Comparison of ENCODE assay signal across 8 cellular contexts in the genomic region with DNA sequence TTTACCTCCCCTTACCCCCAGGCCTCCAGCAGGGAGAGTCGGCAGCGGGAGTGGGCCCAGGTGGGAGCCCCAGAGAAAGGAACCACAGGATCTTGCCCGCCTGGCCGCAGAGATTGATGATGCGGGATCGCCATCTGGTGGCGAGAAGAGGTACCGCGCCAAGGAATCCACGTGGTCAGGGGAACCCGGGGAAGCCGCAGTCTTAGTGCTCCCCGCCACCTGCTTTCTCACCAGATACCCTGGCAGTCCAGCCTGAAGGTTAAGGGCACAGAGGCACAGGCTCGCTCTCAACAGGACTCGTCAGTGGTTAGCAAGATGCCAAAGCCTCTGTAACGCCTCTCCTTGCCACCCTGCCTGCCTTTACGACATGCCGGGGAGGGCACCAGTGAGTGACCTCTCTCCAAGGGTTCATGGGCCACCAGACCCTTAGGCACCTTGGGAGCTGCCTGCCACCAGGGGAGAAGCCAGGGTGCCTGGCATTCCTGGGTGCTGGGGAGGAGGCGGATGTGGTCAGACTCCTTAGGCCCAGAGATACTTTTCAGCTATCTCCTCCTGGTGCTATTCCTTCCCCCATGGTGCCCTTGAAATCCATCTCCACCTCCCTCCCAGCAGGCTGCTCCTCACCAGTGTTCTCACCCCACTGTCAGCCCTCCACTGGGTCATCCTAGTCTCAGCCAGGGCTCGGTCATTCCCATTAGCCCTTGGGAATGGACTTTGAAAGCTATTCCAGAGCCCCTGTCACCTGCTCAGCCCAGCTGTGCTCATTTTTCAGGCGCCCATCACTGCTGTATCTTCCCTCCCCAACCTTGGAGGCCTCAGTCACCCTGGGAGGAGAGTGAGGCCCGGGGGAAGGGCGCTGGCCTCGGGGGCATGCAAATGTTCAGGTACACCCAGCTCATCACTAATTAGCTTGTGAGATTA. TPM values are rescaled to one million over a fixed set of nuclear protein-coding genes. Genes with fewer than 3 reads are reported as not detected.
DNase-seq lines count a peak whose midpoint lies in the region; ATAC-seq and TF ChIP-seq lines count a peak whose summit lies in the region.

No MANE protein-coding gene starts in this region.

- H3K36me3 Mint-ChIP-seq in activated CD4-positive, alpha-beta T cell treated with anti-CD3 and anti-CD28 coated beads, Interleukin-2, amount 10 ng/mL, durations not matched to agents 24 days and 14 days (ENCODE audit: low read depth) = no peaks in the 10 kb centered on the region
- no peaks in the 10 kb centered on the region for H3K36me3 Mint-ChIP-seq in chondrocyte (ENCODE audit: low read depth)

- WGBS in liver = 26% methylated on average over 24 of the region's 24 CpGs

- intact Hi-C loops in activated CD4-positive, alpha-beta T cell treated with anti-CD3 and anti-CD28 coated beads, Interleukin-2, amount 10 ng/mL, durations not matched to agents 24 days and 14 days (cut with micrococcal nuclease) = loop anchor here (1.0 to 5.0 kb wide), 4 partner anchors 9 to 204 kb away; no protein-coding TSS in a partner anchor

- peaks cover 35% of the 10 kb centered on the region for H3K4me1 Mint-ChIP-seq in activated CD4-positive, alpha-beta T cell treated with anti-CD3 and anti-CD28 coated beads, Interleukin-2, amount 10 ng/mL, durations not matched to agents 24 days and 14 days
- H3K4me1 Mint-ChIP-seq in chondrocyte (ENCODE audit: low read depth) = peaks cover 7% of the 10 kb centered on the region

- H3K4me1 ChIP-seq in liver (ENCODE audit: control insufficient read depth in 4 of 4, insufficient read depth in 4 of 4, low read length in 3 of 4) = peaks cover 0 to 4% (median under 1%) of the 10 kb centered on the region in 4 donors

- no peaks in the 10 kb centered on the region for H3K9me3 Mint-ChIP-seq in activated CD4-positive, alpha-beta T cell treated with anti-CD3 and anti-CD28 coated beads, Interleukin-2, amount 10 ng/mL, durations not matched to agents 24 days and 14 days
- no peaks in the 10 kb centered on the region for H3K9me3 Mint-ChIP-seq in chondrocyte (ENCODE audit: low read depth)

- TF ChIP-seq RAD21 in liver (IDR thresholded peaks at IDR 0.05) = peak; percentile 98

- H3K9me3 ChIP-seq in liver (ENCODE audit: control insufficient read depth in 4 of 4, low read length in 3 of 4) = no peaks in the 10 kb centered on the region

- no peak overlapping the region for H3K4me3 Mint-ChIP-seq in activated CD4-positive, alpha-beta T cell treated with anti-CD3 and anti-CD28 coated beads, Interleukin-2, amount 10 ng/mL, durations not matched to agents 24 days and 14 days
- H3K4me3 Mint-ChIP-seq in chondrocyte (ENCODE audit: unreplicated experiment) = no peak overlapping the region

- H3K27ac ChIP-seq in liver (ENCODE audit: low read depth in 1 of 2, low read length in 2 of 2) = no peak overlapping the region

- H3K4me3 ChIP-seq in liver (ENCODE audit: low read depth in 1 of 3, low read length in 3 of 3) = no peak overlapping the region

- DNase-seq in DMS114 treated with DMSO at 0.1 percent for 48 hours (lab: John Stamatoyannopoulos, UW; ENCODE audit: unreplicated experiment) (peak; percentile 33), NCI-H526 (lab: John Stamatoyannopoulos, UW) (peak; percentile 44 to 86), chondrocyte (ENCODE audit: low spot score) (no peak)
- DNase-seq in activated CD4-positive, alpha-beta T cell treated with anti-CD3 and anti-CD28 coated beads, Interleukin-2, amount 10 ng/mL, durations not matched to agents 24 days and 14 days = peak; percentile 97
- DNase-seq in stimulated activated CD4-positive, alpha-beta T cell treated with anti-CD3 and anti-CD28 coated beads, TNF-alpha, amount 100 ng/mL, for 4 hours (ENCODE audit: low read depth in 3 of 3) = peak; percentile 82 to 83 (median 82)

- TF ChIP-seq CTCF in chondrocyte (IDR thresholded peaks at IDR 0.05) (peak; percentile 92), liver (IDR thresholded peaks at IDR 0.05; ENCODE audit: low read depth, low read length, missing input control) (peak; percentile 97)

- ATAC-seq in HG02642 (IDR thresholded peaks at IDR 0.05; ENCODE audit: poor library complexity, unreplicated experiment) = peak; percentile 55
- ATAC-seq in HG03196 (IDR thresholded peaks at IDR 0.05; ENCODE audit: unreplicated experiment) = no peak

- H3K27me3 ChIP-seq in liver (ENCODE audit: control insufficient read depth in 4 of 4, insufficient read depth in 4 of 4, low read length in 3 of 4) = no peaks in the 10 kb centered on the region

- peak overlapping the region; percentile 70 for H3K27ac Mint-ChIP-seq in activated CD4-positive, alpha-beta T cell treated with anti-CD3 and anti-CD28 coated beads, Interleukin-2, amount 10 ng/mL, durations not matched to agents 24 days and 14 days
- no peak overlapping the region for H3K27ac Mint-ChIP-seq in chondrocyte (ENCODE audit: unreplicated experiment)

- H3K36me3 ChIP-seq in liver (ENCODE audit: control insufficient read depth in 4 of 4, insufficient read depth in 3 of 4, low read depth in 1 of 4, low read length in 3 of 4) = no peaks in the 10 kb centered on the region

- H3K9ac ChIP-seq in liver (ENCODE audit: low read depth in 1 of 2, low read length in 2 of 2) = no peak overlapping the region

- peaks cover 2% of the 10 kb centered on the region for H3K27me3 Mint-ChIP-seq in activated CD4-positive, alpha-beta T cell treated with anti-CD3 and anti-CD28 coated beads, Interleukin-2, amount 10 ng/mL, durations not matched to agents 24 days and 14 days
- H3K27me3 Mint-ChIP-seq in chondrocyte (ENCODE audit: low read depth) = peaks cover 15% of the 10 kb centered on the region

TF ChIP-seq in liver, 16 proteins besides CTCF, POLR2A, EP300 and RAD21 (continues in another document):
- no peak for TF ChIP-seq RXRA (IDR thresholded peaks at IDR 0.05)
- no peak for TF ChIP-seq ZBTB33 (IDR thresholded peaks at IDR 0.05)
- TF ChIP-seq JUND (IDR thresholded peaks at IDR 0.05) = no peak
- TF ChIP-seq FOXA1 (IDR thresholded peaks at IDR 0.05) = no peak
- TF ChIP-seq EGR1 (IDR thresholded peaks at IDR 0.05; ENCODE audit: low read depth in 2 of 2) = no peak
- TF ChIP-seq NR2F2 (IDR thresholded peaks at IDR 0.05) = no peak

RNA-seq across cellular contexts. Expression of gene RHBDF2, which starts 5.4 kb away (rescaled TPM):
- total RNA-seq in activated CD4-positive, alpha-beta T cell treated with anti-CD3 and anti-CD28 coated beads, Interleukin-2, amount 10 ng/mL, durations not matched to agents 24 days and 14 days = 45.4 and 54.5 TPM in 2 replicates
- total RNA-seq in chondrocyte (4.7 to 5.4 TPM (median 4.9 TPM) in 3 replicates), liver (1 to 10 TPM; 3.6 to 6.7 TPM)
- 1 to 10 TPM; 2.9 to 5.6 TPM for polyA plus RNA-seq in liver

RNA-seq across cellular contexts. Expression of gene CYGB, which starts 30.8 kb away (rescaled TPM):
- not detected in 2 replicates for total RNA-seq in activated CD4-positive, alpha-beta T cell treated with anti-CD3 and anti-CD28 coated beads, Interleukin-2, amount 10 ng/mL, durations not matched to agents 24 days and 14 days
- total RNA-seq in chondrocyte (0.48 to 5.4 TPM (median 4.6 TPM) in 3 replicates), liver (1 to 10 TPM; 1.6 to 7.8 TPM)
- polyA plus RNA-seq in liver = 1 to 10 TPM in 1 of 2 donors, under 1 TPM in 1; 0.83 to 1.2 TPM

RNA-seq across cellular contexts. Expression of gene PRCD, which starts 33.2 kb away (rescaled TPM):
- not detected in 2 replicates for total RNA-seq in activated CD4-positive, alpha-beta T cell treated with anti-CD3 and anti-CD28 coated beads, Interleukin-2, amount 10 ng/mL, durations not matched to agents 24 days and 14 days
- total RNA-seq in chondrocyte = 0.55 to 1.0 TPM (median 0.92 TPM) in 3 replicates
- total RNA-seq in liver = 1 to 10 TPM in 1 of 2 donors, under 1 TPM in 1; 0.75 to 1.0 TPM
- under 1 TPM in 1 of 2 donors, not detected in 1; 0.63 TPM for polyA plus RNA-seq in liver

RNA-seq across cellular contexts. Expression of gene AANAT, which starts 39.3 kb away (rescaled TPM):
- total RNA-seq in activated CD4-positive, alpha-beta T cell treated with anti-CD3 and anti-CD28 coated beads, Interleukin-2, amount 10 ng/mL, durations not matched to agents 24 days and 14 days = not detected in 2 replicates
- total RNA-seq in chondrocyte = not detected in 3 replicates
- not detected for total RNA-seq in liver
- not detected for polyA plus RNA-seq in liver

RNA-seq across cellular contexts. Expression of gene UBE2O, which starts 53.7 kb away (rescaled TPM):
- 43.8 and 44.0 TPM in 2 replicates for total RNA-seq in activated CD4-positive, alpha-beta T cell treated with anti-CD3 and anti-CD28 coated beads, Interleukin-2, amount 10 ng/mL, durations not matched to agents 24 days and 14 days
- total RNA-seq in chondrocyte (20.0 to 22.1 TPM (median 22.0 TPM) in 3 replicates), liver (10 to 100 TPM; 13.1 to 71.5 TPM)
- 1 to 10 TPM; 3.3 to 5.4 TPM for polyA plus RNA-seq in liver
